ENCODE assay signal across 8 cellular contexts in the genomic region with DNA sequence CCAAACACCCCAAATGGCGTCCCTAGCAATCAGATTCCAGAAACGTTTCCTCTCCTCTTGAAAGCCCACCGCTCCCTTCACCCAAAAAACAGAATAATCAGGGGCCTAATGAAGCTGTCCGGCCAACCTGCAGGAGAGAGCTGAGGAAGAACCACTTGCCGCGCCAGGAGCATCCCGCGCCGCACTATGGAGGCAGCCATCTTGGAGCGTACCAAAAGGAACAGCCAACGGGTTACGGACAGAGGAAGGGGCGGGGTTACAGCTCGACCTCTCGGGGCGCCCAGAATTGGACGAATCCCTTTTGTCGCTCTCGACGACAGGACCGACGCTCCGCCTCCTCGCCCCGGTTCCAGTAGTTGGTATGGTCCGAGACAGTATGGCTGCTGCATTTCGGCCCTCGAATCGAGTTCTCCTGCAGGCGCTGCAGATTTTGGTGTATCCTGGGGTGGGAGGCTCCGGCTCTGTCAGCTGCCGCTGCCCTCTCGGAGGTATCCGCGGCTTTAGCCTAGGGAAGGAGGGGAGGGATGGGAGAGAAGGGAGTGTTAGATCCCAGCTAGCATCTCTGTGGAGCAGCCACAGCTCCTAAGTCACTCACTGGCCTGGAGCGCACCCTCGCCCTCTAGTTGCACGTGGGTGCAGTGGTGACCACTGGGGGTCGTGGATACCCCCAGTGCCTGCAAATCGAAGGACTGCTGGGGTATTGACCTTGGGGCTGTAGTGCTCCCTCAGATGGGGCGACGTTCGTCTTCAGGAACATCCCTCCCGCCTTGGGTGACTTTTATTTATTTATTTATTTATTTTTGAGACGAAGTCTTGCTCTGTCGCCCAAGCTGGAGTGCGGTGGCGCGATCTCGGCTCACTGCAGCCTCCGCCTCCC. TPM values are rescaled to one million over a fixed set of nuclear protein-coding genes. Genes with fewer than 3 reads are reported as not detected.
DNase-seq lines count a peak whose midpoint lies in the region; ATAC-seq and TF ChIP-seq lines count a peak whose summit lies in the region.

A gene (minus strand): TSS at position 219 of the 877 bp plus-strand sequence. CDS start 19 bp downstream, at position 200.
A gene with protein sequence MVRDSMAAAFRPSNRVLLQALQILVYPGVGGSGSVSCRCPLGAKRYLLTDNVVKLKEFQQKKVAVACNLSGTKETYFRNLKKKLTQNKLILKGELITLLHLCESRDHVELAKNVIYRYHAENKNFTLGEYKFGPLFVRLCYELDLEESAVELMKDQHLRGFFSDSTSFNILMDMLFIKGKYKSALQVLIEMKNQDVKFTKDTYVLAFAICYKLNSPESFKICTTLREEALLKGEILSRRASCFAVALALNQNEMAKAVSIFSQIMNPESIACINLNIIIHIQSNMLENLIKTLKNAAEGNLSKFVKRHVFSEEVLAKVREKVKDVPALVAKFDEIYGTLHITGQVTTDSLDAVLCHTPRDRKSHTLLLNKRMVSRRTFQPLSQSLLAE (plus strand): TSS at position 352 of the 877 bp plus-strand sequence. CDS start 10 bp downstream, at position 362.

- TF ChIP-seq CTCF in GM12874 (IDR thresholded peaks at IDR 0.05; ENCODE audit: insufficient read depth, low read depth, low read length) (peak; percentile 51; the same call in 1 of the 2 replicates), cardiac muscle cell (IDR thresholded peaks at IDR 0.05; ENCODE audit: low read depth, low read length) (peak; percentile 28), parathyroid adenoma (IDR thresholded peaks at IDR 0.05) (no peak), tibial nerve (IDR thresholded peaks at IDR 0.05) (peak in 1 of 5 experiments; percentile 34)

- peak; percentile 99 for ATAC-seq in HG02763 (IDR thresholded peaks at IDR 0.05; ENCODE audit: unreplicated experiment)
- ATAC-seq in activated naive CD8-positive, alpha-beta T cell treated with anti-CD3 and anti-CD28 coated beads, Interleukin-2, amount 50 U/mL, for 24 hours, result peak; percentile 100

- H3K4me1 ChIP-seq in cardiac muscle cell (ENCODE audit: low read depth), result peaks cover 5% of the 10 kb centered on the region
- H3K4me1 ChIP-seq in parathyroid adenoma, result no peaks in the 10 kb centered on the region
- peaks cover 0 to 24% (median 4%) of the 10 kb centered on the region in 4 donors for H3K4me1 ChIP-seq in tibial nerve

- no peak within 1 kb of the TSS for H3K9ac ChIP-seq in parathyroid adenoma

- peak within 1 kb of the TSS; percentile 98 for H3K4me3 Mint-ChIP-seq in activated naive CD8-positive, alpha-beta T cell treated with anti-CD3 and anti-CD28 coated beads, Interleukin-2, amount 50 U/mL, for 24 hours

- no peaks in the 10 kb centered on the region for H3K27me3 Mint-ChIP-seq in activated naive CD8-positive, alpha-beta T cell treated with anti-CD3 and anti-CD28 coated beads, Interleukin-2, amount 50 U/mL, for 24 hours

- TF ChIP-seq EP300 in tibial nerve (IDR thresholded peaks at IDR 0.05), result peak; percentile 54 to 88

- peak within 1 kb of the TSS; percentile 83 for H3K27ac ChIP-seq in cardiac muscle cell
- peak within 1 kb of the TSS; percentile 48 for H3K27ac ChIP-seq in parathyroid adenoma
- H3K27ac ChIP-seq in tibial nerve, result peak within 1 kb of the TSS in 3 of 4 donors; percentile 71 to 82 (median 79)

- H3K4me1 Mint-ChIP-seq in activated naive CD8-positive, alpha-beta T cell treated with anti-CD3 and anti-CD28 coated beads, Interleukin-2, amount 50 U/mL, for 24 hours, result peaks cover 36% of the 10 kb centered on the region

- TF ChIP-seq POLR2A in tibial nerve (IDR thresholded peaks at IDR 0.05), result peak; percentile 9 to 57

- 1% methylated on average over 48 to 51 of the region's 51 CpGs for WGBS in tibial nerve, 2 donors

- peaks cover 48% of the 10 kb centered on the region for H3K36me3 Mint-ChIP-seq in activated naive CD8-positive, alpha-beta T cell treated with anti-CD3 and anti-CD28 coated beads, Interleukin-2, amount 50 U/mL, for 24 hours (ENCODE audit: low read depth)

- H3K27ac Mint-ChIP-seq in activated naive CD8-positive, alpha-beta T cell treated with anti-CD3 and anti-CD28 coated beads, Interleukin-2, amount 50 U/mL, for 24 hours, result peak within 1 kb of the TSS; percentile 96

- peaks cover 6% of the 10 kb centered on the region for H3K79me2 ChIP-seq in parathyroid adenoma

- H3K4me2 ChIP-seq in parathyroid adenoma (ENCODE audit: low read length), result peak within 1 kb of the TSS; percentile 91

- no peaks in the 10 kb centered on the region for H3K9me3 ChIP-seq in cardiac muscle cell (ENCODE audit: low read depth)
- no peaks in the 10 kb centered on the region for H3K9me3 ChIP-seq in parathyroid adenoma (ENCODE audit: control insufficient read depth, low read length)
- no peaks in the 10 kb centered on the region for H3K9me3 ChIP-seq in tibial nerve

- H3K36me3 ChIP-seq in cardiac muscle cell (peaks cover 9% of the 10 kb centered on the region), parathyroid adenoma (ENCODE audit: control insufficient read depth, insufficient read depth, low read length) (no peaks in the 10 kb centered on the region), tibial nerve (peaks cover 0 to 38% (median 0%) of the 10 kb centered on the region in 3 donors)

- DNase-seq in NCI-H1417 (lab: John Stamatoyannopoulos, UW) (peak; percentile 92 to 97 (median 97)), SW 1271 (lab: John Stamatoyannopoulos, UW) (peak; percentile 98 to 99), cardiac muscle cell (ENCODE audit: low read depth in 1 of 2, low spot score in 1 of 2) (peak; percentile 99 to 100), tibial nerve (ENCODE audit: low spot score in 2 of 2) (peak; percentile 89 to 94)
- peak; percentile 90 for DNase-seq in activated naive CD8-positive, alpha-beta T cell treated with anti-CD3 and anti-CD28 coated beads, Interleukin-2, amount 50 U/mL, for 24 hours

- H3K4me3 ChIP-seq in cardiac muscle cell (peak within 1 kb of the TSS; percentile 77), parathyroid adenoma (ENCODE audit: low read depth, low read length) (peak within 1 kb of the TSS; percentile 82), tibial nerve (peak within 1 kb of the TSS; percentile 70 to 90 (median 80))

- H3K9me3 Mint-ChIP-seq in activated naive CD8-positive, alpha-beta T cell treated with anti-CD3 and anti-CD28 coated beads, Interleukin-2, amount 50 U/mL, for 24 hours, result no peaks in the 10 kb centered on the region

- H2AFZ ChIP-seq in parathyroid adenoma, result peak within 1 kb of the TSS; percentile 99

- H3K27me3 ChIP-seq in cardiac muscle cell (no peaks in the 10 kb centered on the region), parathyroid adenoma (ENCODE audit: control insufficient read depth, insufficient read depth, low read length) (no peaks in the 10 kb centered on the region), tibial nerve (no peaks in the 10 kb centered on the region)

RNA-seq across cellular contexts. Expression of the first gene that starts in this region (rescaled TPM):
- 56.7 and 58.1 TPM in 2 replicates for total RNA-seq in cardiac muscle cell
- polyA plus RNA-seq in cardiac muscle cell, result 64.1 and 76.2 TPM in 2 replicates
- 10 to 100 TPM; 44.4 to 59.0 (median 47.4) TPM for total RNA-seq in tibial nerve

RNA-seq across cellular contexts. Expression of the second gene that starts in this region (rescaled TPM):
- 6.3 and 6.9 TPM in 2 replicates for total RNA-seq in cardiac muscle cell
- 14.3 and 18.8 TPM in 2 replicates for polyA plus RNA-seq in cardiac muscle cell
- 10 to 100 TPM in 3 of 4 donors, 1 to 10 TPM in 1; 6.3 to 17.4 (median 11.8) TPM for total RNA-seq in tibial nerve

Comparison
In these comparisons a context has a peak if more than half of its experiments do, and no peak if none do; other contexts are left out.
1. Peak in every context shown above with its lines: DNase-seq, ATAC-seq, H3K4me3 ChIP-seq and H3K27ac ChIP-seq.